Comparison of ENCODE assay signal across 1 cellular context in genomic region chr14:45253070-45253753, GRCh38.
TF ChIP-seq lines count a peak whose summit lies in the region.

TSS of gene MIS18BP1 (minus strand) at chr14:45253202. CDS start at chr14:45247286, 5,916 bp downstream.

TF ChIP-seq in WTC11, 78 proteins besides CTCF, POLR2A, EP300 and RAD21 (continued from another document):
- 0 out of 2 replicates have a peak, but pooled peaks have one; percentile 9 for TF ChIP-seq USF2 (CRISPR knock-in tag; IDR thresholded peaks at IDR 0.05)
- TF ChIP-seq E2F1 (CRISPR knock-in tag; IDR thresholded peaks at IDR 0.05): no peak
- no peak for TF ChIP-seq JUN (CRISPR knock-in tag; IDR thresholded peaks at IDR 0.05)
- TF ChIP-seq ZBTB21 (CRISPR knock-in tag; IDR thresholded peaks at IDR 0.05; ENCODE audit: borderline replicate concordance): 0 out of 2 replicates have a peak, but pooled peaks have one; percentile 55
- TF ChIP-seq NR2C2 (CRISPR knock-in tag; IDR thresholded peaks at IDR 0.05): peak; percentile 14; the same call in 1 of the 2 replicates
- TF ChIP-seq ZNF425 (CRISPR knock-in tag; conservative IDR thresholded peaks at IDR 0.05): no peak
- TF ChIP-seq AR (CRISPR knock-in tag; IDR thresholded peaks at IDR 0.05): no peak
- no peak for TF ChIP-seq PRRX2 (CRISPR knock-in tag; IDR thresholded peaks at IDR 0.05)
- peak; percentile 57 for TF ChIP-seq FOXP4 (CRISPR knock-in tag; IDR thresholded peaks at IDR 0.05)
- 0 out of 2 replicates have a peak, but pooled peaks have one; percentile 12 for TF ChIP-seq RELA (CRISPR knock-in tag; IDR thresholded peaks at IDR 0.05; ENCODE audit: borderline replicate concordance)
- no peak; the same call in 1 of the 2 replicates for TF ChIP-seq HMGA2 (CRISPR knock-in tag; IDR thresholded peaks at IDR 0.05)
- no peak for TF ChIP-seq CDX4 (CRISPR knock-in tag; IDR thresholded peaks at IDR 0.05; ENCODE audit: borderline replicate concordance)
- TF ChIP-seq ATF3 (CRISPR knock-in tag; conservative IDR thresholded peaks at IDR 0.05): no peak
- TF ChIP-seq JAZF1 (CRISPR knock-in tag; IDR thresholded peaks at IDR 0.05): no peak
- no peak for TF ChIP-seq ZMAT4 (CRISPR knock-in tag; IDR thresholded peaks at IDR 0.05)
- TF ChIP-seq ZNF532 (CRISPR knock-in tag; IDR thresholded peaks at IDR 0.05; ENCODE audit: borderline replicate concordance): 0 out of 2 replicates have a peak, but pooled peaks have one; percentile 51
- TF ChIP-seq PREB (CRISPR knock-in tag; IDR thresholded peaks at IDR 0.05; ENCODE audit: borderline replicate concordance): 0 out of 2 replicates have a peak, but pooled peaks have one; percentile 16
- no peak for TF ChIP-seq ZNF263 (CRISPR knock-in tag; IDR thresholded peaks at IDR 0.05; ENCODE audit: low read depth)
- TF ChIP-seq SMAD4 (CRISPR knock-in tag; IDR thresholded peaks at IDR 0.05): no peak
- TF ChIP-seq AFF4 (CRISPR knock-in tag; IDR thresholded peaks at IDR 0.05; ENCODE audit: borderline replicate concordance): no peak; the same call in 1 of the 2 replicates
- no peak; the same call in 1 of the 2 replicates for TF ChIP-seq TEAD1 (CRISPR knock-in tag; IDR thresholded peaks at IDR 0.05)
- no peak for TF ChIP-seq MXD4 (CRISPR knock-in tag; IDR thresholded peaks at IDR 0.05; ENCODE audit: borderline replicate concordance)
- TF ChIP-seq ZNF138 (CRISPR knock-in tag; conservative IDR thresholded peaks at IDR 0.05): peak; percentile 69; the same call in 1 of the 2 replicates
- peak; percentile 83; the same call in 1 of the 2 replicates for TF ChIP-seq FOXP1 (CRISPR knock-in tag; IDR thresholded peaks at IDR 0.05; ENCODE audit: borderline replicate concordance)
- 0 out of 2 replicates have a peak, but pooled peaks have one; percentile 69 for TF ChIP-seq TP53 (CRISPR knock-in tag; IDR thresholded peaks at IDR 0.05)
TF ChIP-seq in WTC11: peak in this region for 31.
